ENCODE assay signal across 18 cellular contexts in genomic region chr4:146308951-146309350, GRCh38.
"Had no signal": no experiment of that assay in that cellular context is flagged by ENCODE, and none has a peak within 500 bp of the region (broad histone marks: within the 10 kb centered on the region; RNA-seq: fewer than 3 reads in every experiment).

No MANE protein-coding gene starts in this region.

- H3K36me3 Mint-ChIP-seq: neural progenitor cell had no signal

- H3K27me3 Mint-ChIP-seq: dendritic cell treated with granulocyte-macrophage colony-stimulating factor and Interleukin-4, amounts not matched to agents 40 ng/mL and 50 ng/mL, for 4 days; memory B cell had no signal

- H3K27ac ChIP-seq: foreskin keratinocyte, left ventricle myocardium inferior, lower lobe of right lung, neural progenitor cell, ovary, right atrium auricular region, sigmoid colon, thyroid gland, upper lobe of left lung, uterus had no signal

- H3K9ac ChIP-seq: neural progenitor cell had no signal

- H3K4me3 ChIP-seq: left ventricle myocardium inferior, lower lobe of right lung, neural progenitor cell, ovary, right atrium auricular region, sigmoid colon, skin epidermis, thyroid gland, upper lobe of left lung, uterus had no signal

- H3K4me3 Mint-ChIP-seq: dendritic cell treated with granulocyte-macrophage colony-stimulating factor and Interleukin-4, amounts not matched to agents 40 ng/mL and 50 ng/mL, for 4 days; immature natural killer cell; memory B cell; mesothelial cell of epicardium; natural killer cell; neural progenitor cell had no signal

- H3K9me3 Mint-ChIP-seq: dendritic cell treated with granulocyte-macrophage colony-stimulating factor and Interleukin-4, amounts not matched to agents 40 ng/mL and 50 ng/mL, for 4 days; immature natural killer cell; memory B cell; natural killer cell; neural progenitor cell had no signal

- H3K27me3 ChIP-seq: foreskin keratinocyte, neural progenitor cell, ovary, right atrium auricular region, sigmoid colon, thyroid gland, upper lobe of left lung, uterus had no signal

- H3K4me2 ChIP-seq: neural progenitor cell had no signal

- H3K9me3 ChIP-seq: left ventricle myocardium inferior, lower lobe of right lung, ovary, right atrium auricular region, sigmoid colon, thyroid gland, upper lobe of left lung, uterus had no signal

- DNase-seq: foreskin keratinocyte; immature natural killer cell; left ventricle myocardium inferior; lower lobe of right lung; natural killer cell; nucleus accumbens; ovary; sigmoid colon; stimulated activated naive CD4-positive, alpha-beta T cell treated with Interleukin-2 at 50 U/mL for 16 hours; thyroid gland; upper lobe of left lung; uterus had no signal

- H2AFZ ChIP-seq: neural progenitor cell had no signal

- H3K36me3 ChIP-seq: lower lobe of right lung, neural progenitor cell, ovary, right atrium auricular region, sigmoid colon, thyroid gland, upper lobe of left lung, uterus had no signal

- H3K4me1 ChIP-seq: left ventricle myocardium inferior, lower lobe of right lung, neural progenitor cell, right atrium auricular region, sigmoid colon, thyroid gland, uterus had no signal

- H3K27ac Mint-ChIP-seq: dendritic cell treated with granulocyte-macrophage colony-stimulating factor and Interleukin-4, amounts not matched to agents 40 ng/mL and 50 ng/mL, for 4 days; memory B cell; mesothelial cell of epicardium; natural killer cell; neural progenitor cell had no signal
